ENCODE assay signal across 19 cellular contexts in genomic region chr5:119187776-119188529, GRCh38.
A peak's percentile ranks its signal among the peaks of the same experiment; 100 is the strongest.
DNase-seq lines count a peak whose midpoint lies in the region; ATAC-seq and TF ChIP-seq lines count a peak whose summit lies in the region.
"Had no signal": no experiment of that assay in that cellular context is flagged by ENCODE, and none has a peak within 500 bp of the region (broad histone marks: within the 10 kb centered on the region; RNA-seq: fewer than 3 reads in every experiment).

No MANE protein-coding gene starts in this region.

- TF ChIP-seq CTCF in spleen (IDR thresholded peaks at IDR 0.05 in 8 of 11, conservative IDR thresholded peaks at IDR 0.05 in 3 of 11) = no peak
- no peak for TF ChIP-seq CTCF in A673 (conservative IDR thresholded peaks at IDR 0.05; ENCODE audit: low read depth, low read length)

- H3K36me3 ChIP-seq in KOPT-K1 (ENCODE audit: insufficient read depth, low read length) (peaks cover 6% of the 10 kb centered on the region), spleen (peaks cover 0 to 53% (median 13%) of the 10 kb centered on the region in 6 donors), A673 (ENCODE audit: insufficient read depth, low read length, poor library complexity, severe bottlenecking) (no peaks in the 10 kb centered on the region)

- WGBS in spleen, 5 donors = 49 to 54% (median 52%) methylated on average over 7 of the region's 7 CpGs

- H3K36me3 Mint-ChIP-seq in activated naive CD4-positive, alpha-beta T cell treated with anti-CD3 and anti-CD28 coated beads, Interleukin-2, amount 50 U/mL, for 24 hours = peaks cover 21% of the 10 kb centered on the region
- H3K36me3 Mint-ChIP-seq in activated naive CD4-positive, alpha-beta T cell treated with anti-CD3 and anti-CD28 coated beads for 36 hours (ENCODE audit: low read depth) = peaks cover 2% of the 10 kb centered on the region
- H3K36me3 Mint-ChIP-seq in activated T-helper 17 cell treated with anti-CD3 and anti-CD28 coated beads, Interleukin-2, amount 50 U/mL, for 72 hours (ENCODE audit: low read depth) = peaks cover 7% of the 10 kb centered on the region

- H3K9me3 ChIP-seq in KOPT-K1 (ENCODE audit: insufficient read depth, low read length, poor library complexity, severe bottlenecking) (no peaks in the 10 kb centered on the region), spleen (no peaks in the 10 kb centered on the region), A673 (ENCODE audit: low read depth, low read length, poor library complexity, severe bottlenecking) (no peaks in the 10 kb centered on the region)
- H3K9me3 ChIP-seq: A549, esophagus squamous epithelium, gastroesophageal sphincter, suprapubic skin had no signal

- TF ChIP-seq POLR2A in spleen (IDR thresholded peaks at IDR 0.05) = no peak

- no TSS peak for BruUV-seq in A673 (replicated peaks; lab: Mats Ljungman, UMichigan)

- H3K27ac Mint-ChIP-seq in activated naive CD4-positive, alpha-beta T cell treated with anti-CD3 and anti-CD28 coated beads, Interleukin-2, amount 50 U/mL, for 24 hours = no peak overlapping the region
- no peak overlapping the region for H3K27ac Mint-ChIP-seq in activated naive CD4-positive, alpha-beta T cell treated with anti-CD3 and anti-CD28 coated beads for 36 hours
- H3K27ac Mint-ChIP-seq in activated T-helper 17 cell treated with anti-CD3 and anti-CD28 coated beads, Interleukin-2, amount 50 U/mL, for 72 hours = no peak overlapping the region
- H3K27ac Mint-ChIP-seq: brain, HFFc6 had no signal

- H3K27ac ChIP-seq in KOPT-K1 (ENCODE audit: low read depth, low read length, poor library complexity, severe bottlenecking) (peak overlapping the region; percentile 39), spleen (peak overlapping the region in 7 of 8 donors; percentile 28 to 63 (median 49)), A673 (ENCODE audit: low read depth, low read length, poor library complexity, severe bottlenecking) (no peak overlapping the region)
- H3K27ac ChIP-seq: A549, esophagus squamous epithelium, gastroesophageal sphincter, suprapubic skin had no signal

- CTCF ChIA-PET in activated naive CD4-positive, alpha-beta T cell treated with anti-CD3 and anti-CD28 coated beads for 36 hours (lab: Charles Lee) = no interaction called here
- CTCF ChIA-PET in A673 (lab: Charles Lee) = no interaction called here

- no peaks in the 10 kb centered on the region for H3K9me3 Mint-ChIP-seq in activated naive CD4-positive, alpha-beta T cell treated with anti-CD3 and anti-CD28 coated beads, Interleukin-2, amount 50 U/mL, for 24 hours
- no peaks in the 10 kb centered on the region for H3K9me3 Mint-ChIP-seq in activated naive CD4-positive, alpha-beta T cell treated with anti-CD3 and anti-CD28 coated beads for 36 hours
- no peaks in the 10 kb centered on the region for H3K9me3 Mint-ChIP-seq in activated T-helper 17 cell treated with anti-CD3 and anti-CD28 coated beads, Interleukin-2, amount 50 U/mL, for 72 hours
- H3K9me3 Mint-ChIP-seq: brain, HFFc6 had no signal

- peak overlapping the region; percentile 23 for H3K4me3 Mint-ChIP-seq in activated naive CD4-positive, alpha-beta T cell treated with anti-CD3 and anti-CD28 coated beads, Interleukin-2, amount 50 U/mL, for 24 hours
- no peak overlapping the region for H3K4me3 Mint-ChIP-seq in activated naive CD4-positive, alpha-beta T cell treated with anti-CD3 and anti-CD28 coated beads for 36 hours
- peak overlapping the region; percentile 14 for H3K4me3 Mint-ChIP-seq in activated T-helper 17 cell treated with anti-CD3 and anti-CD28 coated beads, Interleukin-2, amount 50 U/mL, for 72 hours
- H3K4me3 Mint-ChIP-seq: brain, HFFc6 had no signal

- POLR2A ChIA-PET in A673 (lab: Charles Lee; ENCODE audit: low non-redundant PET) = no interaction called here

- intact Hi-C loops in activated naive CD4-positive, alpha-beta T cell treated with anti-CD3 and anti-CD28 coated beads for 36 hours (cut with micrococcal nuclease) = no loop called here
- intact Hi-C loops in spleen (cut with DNase I; ENCODE audit: low total_unique reads) = no loop called here
- intact Hi-C loops in A673 (cut with micrococcal nuclease; ENCODE audit: unreplicated experiment) = no loop called here

- no peaks in the 10 kb centered on the region for H3K27me3 Mint-ChIP-seq in activated naive CD4-positive, alpha-beta T cell treated with anti-CD3 and anti-CD28 coated beads, Interleukin-2, amount 50 U/mL, for 24 hours
- no peaks in the 10 kb centered on the region for H3K27me3 Mint-ChIP-seq in activated naive CD4-positive, alpha-beta T cell treated with anti-CD3 and anti-CD28 coated beads for 36 hours (ENCODE audit: low read depth)
- no peaks in the 10 kb centered on the region for H3K27me3 Mint-ChIP-seq in activated T-helper 17 cell treated with anti-CD3 and anti-CD28 coated beads, Interleukin-2, amount 50 U/mL, for 72 hours
- H3K27me3 Mint-ChIP-seq: brain had no signal

- ATAC-seq in activated T-helper 17 cell treated with anti-CD3 and anti-CD28 coated beads, Interleukin-2, amount 50 U/mL, for 72 hours (replicated peaks) = no peak
- no peak for ATAC-seq in HG02610 (IDR thresholded peaks at IDR 0.05; ENCODE audit: unreplicated experiment)
- ATAC-seq: A549, gastroesophageal sphincter had no signal

- H3K4me1 Mint-ChIP-seq in activated naive CD4-positive, alpha-beta T cell treated with anti-CD3 and anti-CD28 coated beads, Interleukin-2, amount 50 U/mL, for 24 hours = peaks cover 22% of the 10 kb centered on the region
- H3K4me1 Mint-ChIP-seq in activated naive CD4-positive, alpha-beta T cell treated with anti-CD3 and anti-CD28 coated beads for 36 hours (ENCODE audit: low read depth) = peaks cover 11% of the 10 kb centered on the region
- H3K4me1 Mint-ChIP-seq in activated T-helper 17 cell treated with anti-CD3 and anti-CD28 coated beads, Interleukin-2, amount 50 U/mL, for 72 hours = peaks cover 4% of the 10 kb centered on the region
- H3K4me1 Mint-ChIP-seq: brain had no signal

- H3K27me3 ChIP-seq in spleen (replicated peaks in 1 of 7) (no peaks in the 10 kb centered on the region), A673 (replicated peaks; ENCODE audit: insufficient read depth, low read depth, low read length, poor library complexity) (no peaks in the 10 kb centered on the region)
- H3K27me3 ChIP-seq: esophagus squamous epithelium, gastroesophageal sphincter, suprapubic skin had no signal

- no peak for DNase-seq in activated naive CD4-positive, alpha-beta T cell treated with anti-CD3 and anti-CD28 coated beads for 36 hours
- DNase-seq in spleen (no peak), A673 (ENCODE audit: low spot score) (no peak)
- DNase-seq in NK-92 treated with Interleukin-12 subunit alpha and Interleukin-12 subunit beta, amount 100 ng/mL, for 24 hours (lab: John Stamatoyannopoulos, UW) = no peak
- DNase-seq: activated CD4-positive, alpha-beta T cell treated with anti-CD3 and anti-CD28 coated beads for 4 hours; DMS 273 treated with DMSO at 0.1 percent for 48 hours; esophagus squamous epithelium; HFFc6; hypothalamus; islet precursor cell; NCI-H524 treated with DMSO at 0.1 percent for 48 hours had no signal

- H3K4me3 ChIP-seq in spleen (peak overlapping the region in 1 of 8 donors; percentile 31), A673 (ENCODE audit: low read depth, low read length, poor library complexity, severe bottlenecking) (no peak overlapping the region)
- H3K4me3 ChIP-seq: A549, esophagus squamous epithelium, gastroesophageal sphincter, suprapubic skin had no signal

- H3K4me1 ChIP-seq in spleen = peaks cover 0 to 18% (median 7%) of the 10 kb centered on the region in 6 donors
- no peaks in the 10 kb centered on the region for H3K4me1 ChIP-seq in A673 (ENCODE audit: insufficient read depth, low read length, poor library complexity, severe bottlenecking)
- H3K4me1 ChIP-seq: A549, esophagus squamous epithelium, gastroesophageal sphincter, suprapubic skin had no signal
